ENCODE assay signal across 8 cellular contexts in genomic region chr2:206158563-206159345, GRCh38. TPM values are rescaled to one million over a fixed set of nuclear protein-coding genes. Genes with fewer than 3 reads are reported as not detected.
DNase-seq lines count a peak whose midpoint lies in the region; ATAC-seq, FAIRE-seq and TF ChIP-seq lines count a peak whose summit lies in the region.

No MANE protein-coding gene starts in this region.

- peaks cover 19 to 55% of the 10 kb centered on the region in 2 donors for H3K4me1 ChIP-seq in adrenal gland (replicated peaks in 1 of 2)
- peaks cover 6% of the 10 kb centered on the region for H3K4me1 ChIP-seq in iPS-18a (ENCODE audit: control insufficient read depth, low read depth, low read length)
- H3K4me1 ChIP-seq in small intestine (ENCODE audit: control insufficient read depth in 2 of 2, insufficient read depth in 1 of 2, low read depth in 1 of 2, low read length in 1 of 2), result peaks cover 3 to 19% of the 10 kb centered on the region in 2 donors

- peak overlapping the region; percentile 51 to 91 (median 57) for H3K4me3 ChIP-seq in adrenal gland
- H3K4me3 ChIP-seq in iPS-18a (ENCODE audit: low read length), result peak overlapping the region; percentile 91
- peak overlapping the region; percentile 78 to 95 for H3K4me3 ChIP-seq in small intestine (ENCODE audit: low read depth in 1 of 2, low read length in 2 of 2)

- TF ChIP-seq POLR2A in adrenal gland (IDR thresholded peaks at IDR 0.05), result no peak

- H3K9ac ChIP-seq in iPS-18a (ENCODE audit: low read length), result peak overlapping the region; percentile 98

- WGBS in adrenal gland, 4 donors, result 0 to 1% (median 1%) methylated on average over 21 to 33 of the region's 33 CpGs
- WGBS in small intestine, 3 donors, result 0 to 1% (median 0%) methylated on average over 33 of the region's 33 CpGs

- peak; percentile 23 for DNase-seq in D721Med (ENCODE audit: insufficient read length, low spot score)
- peak; percentile 10 for DNase-seq in HPDE6-E6E7 (ENCODE audit: extremely low spot score)
- peak in 3 of 7 donors; percentile 31 to 41 (median 35) for DNase-seq in adrenal gland
- no peak for DNase-seq in small intestine
- no peak for DNase-seq in mesenteric fat pad (ENCODE audit: low spot score)
- no peak for DNase-seq in GDM1 (lab: John Stamatoyannopoulos, UW)

- H3K9me3 ChIP-seq in adrenal gland (replicated peaks in 1 of 3) (no peaks in the 10 kb centered on the region), iPS-18a (ENCODE audit: control insufficient read depth, low read depth, low read length) (no peaks in the 10 kb centered on the region), small intestine (ENCODE audit: control insufficient read depth, low read depth) (no peaks in the 10 kb centered on the region)

- no peaks in the 10 kb centered on the region for H3K27me3 ChIP-seq in adrenal gland
- H3K27me3 ChIP-seq in iPS-18a (ENCODE audit: control insufficient read depth, insufficient read depth, low read length), result no peaks in the 10 kb centered on the region
- H3K27me3 ChIP-seq in small intestine (ENCODE audit: control insufficient read depth in 2 of 2, insufficient read depth in 2 of 2, low read length in 2 of 2), result no peaks in the 10 kb centered on the region

- no peak for TF ChIP-seq CTCF in D721Med (IDR thresholded peaks at IDR 0.05; ENCODE audit: insufficient read depth, missing control alignments)
- peak in 2 of 6 experiments; percentile 9 to 10 for TF ChIP-seq CTCF in adrenal gland (IDR thresholded peaks at IDR 0.05)

- intact Hi-C loops in adrenal gland (cut with DNase I), result loop anchor here in 1 of 2 donors (10.0 kb wide), 1 partner anchor 134 kb away; no protein-coding TSS in a partner anchor

- H3K27ac ChIP-seq in adrenal gland (peak overlapping the region; percentile 89 to 96 (median 94)), iPS-18a (ENCODE audit: low read length) (peak overlapping the region; percentile 26), small intestine (ENCODE audit: low read depth in 1 of 2, low read length in 1 of 2) (peak overlapping the region; percentile 51 to 94)

- peak; percentile 9 for ATAC-seq in GM21367 (IDR thresholded peaks at IDR 0.05; ENCODE audit: unreplicated experiment)

- H3K36me3 ChIP-seq in adrenal gland (replicated peaks in 1 of 2) (peaks cover 0 to 29% of the 10 kb centered on the region in 2 donors), iPS-18a (ENCODE audit: control insufficient read depth, low read depth, low read length) (peaks cover 35% of the 10 kb centered on the region), small intestine (ENCODE audit: control insufficient read depth in 2 of 2, insufficient read depth in 2 of 2, low read length in 2 of 2) (peaks cover 2 to 3% of the 10 kb centered on the region in 2 donors)

- FAIRE-seq in D721Med (lab: Jason Lieb, UNC) (no peak), small intestine (lab: Jason Lieb, UNC) (no peak)

RNA-seq across cellular contexts. Expression of gene NDUFS1, which starts 0.5 kb away (rescaled TPM):
- total RNA-seq in adrenal gland (100 to 1,000 TPM; 128 to 241 (median 175) TPM), mesenteric fat pad (91.1 TPM)
- polyA plus RNA-seq in adrenal gland (100 to 1,000 TPM in 1 of 3 donors, 10 to 100 TPM in 2; 15.1 to 206 (median 33.4) TPM), small intestine (10 to 100 TPM; 33.5 to 53.9 (median 47.6) TPM)

RNA-seq across cellular contexts. Expression of gene EEF1B2, which starts 0.9 kb away (rescaled TPM):
- total RNA-seq in adrenal gland (100 to 1,000 TPM; 351 to 663 (median 419) TPM), mesenteric fat pad (470 TPM)
- polyA plus RNA-seq in adrenal gland (100 to 1,000 TPM; 298 to 838 (median 406) TPM), small intestine (1,000 to 10,000 TPM in 2 of 3 donors, 100 to 1,000 TPM in 1; 838 to 1,497 (median 1,356) TPM)

Comparison
In these comparisons a context has a peak if more than half of its experiments do, and no peak if none do; other contexts are left out.
1. DNase-seq: peak in D721Med (single experiment) and HPDE6-E6E7 (single experiment); none in small intestine (single experiment), mesenteric fat pad (single experiment) and GDM1 (single experiment).
2. H3K27ac ChIP-seq: peak in every context shown above with its lines; median percentile 94 in adrenal gland; 72 in small intestine; 26 in iPS-18a.
3. Peak in every context shown above with its lines, with median percentiles within 50 percentile points of each other: H3K4me3 ChIP-seq.